14 cellular contexts compared by ENCODE assay signal in the genomic region with DNA sequence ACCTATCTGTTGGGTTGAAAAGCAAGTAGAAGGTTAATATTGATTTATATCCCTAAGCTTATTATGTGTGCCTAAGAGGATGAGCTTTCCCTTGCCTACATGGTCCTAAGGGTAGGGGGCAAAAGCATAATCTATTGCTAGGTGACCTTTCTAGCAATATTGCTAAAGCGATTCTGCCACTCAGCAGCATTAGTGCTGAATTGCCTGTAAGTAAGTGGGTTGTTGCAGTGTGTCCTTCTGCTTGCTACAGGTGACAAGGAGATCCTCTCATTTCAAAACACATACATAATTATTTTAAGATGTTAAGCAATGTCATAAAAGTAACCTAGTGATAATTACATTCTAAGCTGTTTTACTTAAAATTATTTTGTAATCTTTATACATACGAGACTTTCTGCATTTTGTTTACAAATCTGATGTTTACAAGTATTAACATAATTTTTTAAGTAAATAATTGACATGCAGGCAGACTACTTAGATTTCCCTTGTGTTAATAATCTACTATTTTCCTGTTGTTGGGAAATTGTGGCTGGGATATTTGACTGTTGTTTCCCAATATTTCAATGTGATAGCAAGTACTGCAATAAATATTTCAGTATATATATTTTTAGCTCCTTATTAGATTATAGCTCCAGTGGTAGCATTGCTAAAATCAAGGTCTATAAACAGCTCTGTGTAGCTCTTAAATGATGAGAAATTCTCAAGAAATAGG.
"Had no signal": no experiment of that assay in that cellular context is flagged by ENCODE, and none has a peak within 500 bp of the region (broad histone marks: within the 10 kb centered on the region; RNA-seq: fewer than 3 reads in every experiment).

No MANE protein-coding gene starts in this region.

- DNase-seq: activated naive CD4-positive, alpha-beta T cell treated with Interleukin-2 at 50 U/mL for 16 hours; aorta; hippocampal formation; mesendoderm; occipital lobe; small intestine; stimulated activated CD4-positive, alpha-beta T cell treated with anti-CD3 and anti-CD28 coated beads, Interleukin-4, amount 100 ng/mL, for 24 hours; stimulated activated naive CD8-positive, alpha-beta T cell treated with anti-CD3 and anti-CD28 coated beads, Interleukin-15, Interleukin-2, amounts not matched to agents 100 U/mL and 50 U/mL, for 24 hours; trophoblast cell had no signal

- H3K27me3 ChIP-seq: suprapubic skin had no signal

- H3K4me3 Mint-ChIP-seq: activated T-helper 17 cell treated with anti-CD3 and anti-CD28 coated beads, Interleukin-2, amount 50 U/mL, for 72 hours; nephron had no signal

- H3K4me1 ChIP-seq: suprapubic skin had no signal

- FAIRE-seq: keratinocyte, small intestine had no signal

- H3K4me3 ChIP-seq: suprapubic skin had no signal

- ATAC-seq: activated CD4-positive, CD25-positive, alpha-beta regulatory T cell treated with anti-CD3 and anti-CD28 coated beads, Interleukin-2, amount 50 U/mL, for 24 hours; activated T-helper 17 cell treated with anti-CD3 and anti-CD28 coated beads, Interleukin-2, amount 50 U/mL, for 72 hours; stimulated activated naive CD8-positive, alpha-beta T cell treated with anti-CD3 and anti-CD28 coated beads, Interleukin-15, Interleukin-2, amounts not matched to agents 100 U/mL and 50 U/mL, for 24 hours had no signal

- H3K27ac ChIP-seq: suprapubic skin had no signal

- H3K27me3 Mint-ChIP-seq: activated T-helper 17 cell treated with anti-CD3 and anti-CD28 coated beads, Interleukin-2, amount 50 U/mL, for 72 hours had no signal

- H3K27ac Mint-ChIP-seq: nephron had no signal

- H3K9me3 ChIP-seq: suprapubic skin had no signal
